ENCODE assay signal across 18 cellular contexts in the genomic region with DNA sequence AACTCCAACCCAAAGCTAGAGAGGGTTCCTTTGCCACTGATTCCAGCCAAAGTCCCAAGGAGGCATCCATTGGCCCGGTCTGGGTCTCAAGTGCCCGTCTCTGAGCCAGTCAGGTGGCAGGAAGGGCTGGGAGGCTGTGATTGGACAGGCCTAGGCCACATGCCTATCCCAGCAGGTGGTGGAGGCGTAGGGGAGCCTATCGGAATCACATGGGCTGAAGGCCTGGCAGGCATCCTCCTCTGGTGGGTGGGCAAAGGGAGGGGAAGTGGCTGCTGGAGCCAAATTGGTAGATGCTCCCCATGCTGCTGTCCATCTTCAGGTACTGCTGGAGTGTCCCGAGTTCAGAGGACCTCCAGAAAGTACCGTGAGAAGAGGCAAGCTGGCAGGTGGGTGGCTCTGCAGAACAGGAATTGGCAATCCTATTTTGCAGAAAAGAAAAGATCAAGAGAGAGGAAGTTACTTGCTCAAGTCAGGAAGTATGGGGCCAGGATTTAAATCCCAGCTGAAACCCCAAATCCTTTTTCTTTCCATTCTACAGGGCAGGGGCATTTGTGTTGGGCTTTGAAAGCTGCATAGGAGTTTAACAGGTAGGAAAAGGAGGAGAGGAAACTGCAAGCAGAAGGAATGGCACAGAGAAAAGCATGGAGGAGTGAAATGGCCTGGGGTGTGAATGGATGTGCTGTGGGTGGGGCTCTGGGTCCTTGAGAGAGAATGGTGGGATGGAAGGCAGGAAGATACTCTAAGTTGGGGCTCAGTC. TPM values are rescaled to one million over a fixed set of nuclear protein-coding genes. Genes with fewer than 3 reads are reported as not detected.
A peak's percentile ranks its signal among the peaks of the same experiment; 100 is the strongest.
DNase-seq lines count a peak whose midpoint lies in the region; ATAC-seq and TF ChIP-seq lines count a peak whose summit lies in the region.
"Had no signal": no experiment of that assay in that cellular context is flagged by ENCODE, and none has a peak within 500 bp of the region (broad histone marks: within the 10 kb centered on the region; RNA-seq: fewer than 3 reads in every experiment).

No MANE protein-coding gene starts in this region.

- no peak overlapping the region for H3K23ac ChIP-seq in neuronal stem cell (ENCODE audit: low read depth, low read length, poor library complexity)

- H3K27me3 Mint-ChIP-seq in CD14-positive monocyte (ENCODE audit: low read depth in 3 of 3) (peaks cover 0 to 5% (median 0%) of the 10 kb centered on the region in 3 donors), WTC11 (ENCODE audit: low read depth) (peaks cover 20% of the 10 kb centered on the region)
- peaks cover 9 to 31% of the 10 kb centered on the region in 2 donors for H3K27me3 Mint-ChIP-seq in effector memory CD8-positive, alpha-beta T cell

- no peaks in the 10 kb centered on the region for H3K36me3 ChIP-seq in neuronal stem cell (replicated peaks in 1 of 2; ENCODE audit: control insufficient read depth in 2 of 2, insufficient read depth in 2 of 2, low read length in 2 of 2)
- H3K36me3 ChIP-seq: gastrocnemius medialis, ovary had no signal

- H3K9me3 Mint-ChIP-seq in CD14-positive monocyte: peaks cover 0 to 4% (median 0%) of the 10 kb centered on the region in 7 donors
- no peaks in the 10 kb centered on the region for H3K9me3 Mint-ChIP-seq in WTC11
- no peaks in the 10 kb centered on the region for H3K9me3 Mint-ChIP-seq in effector memory CD8-positive, alpha-beta T cell
- H3K9me3 Mint-ChIP-seq: activated T-helper 1 cell treated with anti-CD3 and anti-CD28 coated beads, Interleukin-12 subunit alpha, Interleukin-12 subunit beta, Interleukin-2, Interleukin-4 antibody, amounts not matched to agents 30 ng/mL and 10 ng/mL and 1 ng/mL, durations not matched to agents 14 hours and 24 hours and 36 hours had no signal

- H3K4me2 ChIP-seq in neuronal stem cell (ENCODE audit: insufficient read depth, low read length, poor library complexity, severe bottlenecking): no peak overlapping the region

- H2BK12ac ChIP-seq in neuronal stem cell (ENCODE audit: low read length): peak overlapping the region; percentile 80

- peaks cover 76% of the 10 kb centered on the region for H3K4me1 Mint-ChIP-seq in CD14-positive monocyte
- peaks cover 14% of the 10 kb centered on the region; the same call in 1 of the 2 replicates for H3K4me1 Mint-ChIP-seq in WTC11
- peaks cover 0 to 3% of the 10 kb centered on the region in 2 donors for H3K4me1 Mint-ChIP-seq in effector memory CD8-positive, alpha-beta T cell (ENCODE audit: low read depth in 2 of 2)

- POLR2A ChIA-PET in WTC11 (lab: Charles Lee): no interaction called here

- peaks cover 7 to 8% of the 10 kb centered on the region in 2 donors for H3K36me3 Mint-ChIP-seq in CD14-positive monocyte
- H3K36me3 Mint-ChIP-seq in WTC11: no peaks in the 10 kb centered on the region
- H3K36me3 Mint-ChIP-seq in effector memory CD8-positive, alpha-beta T cell (ENCODE audit: insufficient read depth): peaks cover 3% of the 10 kb centered on the region

- peaks cover 3% of the 10 kb centered on the region for H3K79me1 ChIP-seq in neuronal stem cell (ENCODE audit: low read depth, low read length)

- ATAC-seq in WTC11 (no peak), GM19395 (IDR thresholded peaks at IDR 0.05; ENCODE audit: unreplicated experiment) (no peak)
- no peak for ATAC-seq in effector memory CD8-positive, alpha-beta T cell (replicated peaks)
- ATAC-seq: gastrocnemius medialis had no signal

- H3K27ac Mint-ChIP-seq in CD14-positive monocyte (peak overlapping the region; percentile 76 to 95 (median 93)), WTC11 (no peak overlapping the region)
- H3K27ac Mint-ChIP-seq in effector memory CD8-positive, alpha-beta T cell: no peak overlapping the region

- H3K14ac ChIP-seq in neuronal stem cell (ENCODE audit: low read length): peak overlapping the region; percentile 67

- H3K27me3 ChIP-seq in HL-60 (ENCODE audit: insufficient read depth, poor library complexity, severe bottlenecking): no peaks in the 10 kb centered on the region
- H3K27me3 ChIP-seq in neuronal stem cell (ENCODE audit: control insufficient read depth in 3 of 3, insufficient read depth in 3 of 3, low read depth in 1 of 3, low read length in 3 of 3): peaks cover 0 to 73% (median 21%) of the 10 kb centered on the region in 3 experiments
- H3K27me3 ChIP-seq: ovary had no signal

- H3K4me1 ChIP-seq in neuronal stem cell (ENCODE audit: control insufficient read depth in 2 of 2, insufficient read depth in 1 of 2, low read depth in 1 of 2, low read length in 2 of 2): peaks cover 2 to 10% of the 10 kb centered on the region in 2 donors

- WGBS in neuronal stem cell (ENCODE audit: extremely low coverage in 2 of 2, insufficient read length in 2 of 2, insufficient replicate concordance in 1 of 2), 2 donors: no CpG with 5 or more reads among the region's 6 CpGs

- H3K4me3 Mint-ChIP-seq in CD14-positive monocyte: peak overlapping the region; percentile 37 to 79
- no peak overlapping the region for H3K4me3 Mint-ChIP-seq in WTC11
- H3K4me3 Mint-ChIP-seq in effector memory CD8-positive, alpha-beta T cell: no peak overlapping the region
- H3K4me3 Mint-ChIP-seq: activated T-helper 1 cell treated with anti-CD3 and anti-CD28 coated beads, Interleukin-12 subunit alpha, Interleukin-12 subunit beta, Interleukin-2, Interleukin-4 antibody, amounts not matched to agents 30 ng/mL and 10 ng/mL and 1 ng/mL, durations not matched to agents 14 hours and 24 hours and 36 hours had no signal

- H3K27ac ChIP-seq in HL-60 (replicated peaks) (peak overlapping the region; percentile 93; the same call in 1 of the 2 replicates), neuronal stem cell (replicated peaks; ENCODE audit: low read length) (no peak overlapping the region)
- H3K27ac ChIP-seq: gastrocnemius medialis, ovary had no signal

- no peak overlapping the region for H2AFZ ChIP-seq in neuronal stem cell (ENCODE audit: low read length)

- DNase-seq in CD14-positive monocyte (ENCODE audit: low spot score) (peak; percentile 45), HL-60 (ENCODE audit: low read depth in 1 of 2, low spot score in 1 of 2) (peak in 1 of 2 experiments; percentile 32), WTC11 (ENCODE audit: low spot score) (peak; percentile 39), neuronal stem cell (ENCODE audit: low spot score) (no peak), midbrain (lab: John Stamatoyannopoulos, UW) (no peak)
- DNase-seq in effector memory CD8-positive, alpha-beta T cell: no peak
- DNase-seq: activated CD4-positive, CD25-positive, alpha-beta regulatory T cell; dermis blood vessel endothelial cell; gastrocnemius medialis; NCI-H1436 treated with DMSO at 0.1 percent for 48 hours; ovary; stimulated activated CD4-positive, alpha-beta T cell treated with anti-CD3 and anti-CD28 coated beads, Interleukin-1b, Interleukin-23, amount 100 ng/mL, for 48 hours; T-helper 2 cell had no signal

- no peak overlapping the region for H3K9ac ChIP-seq in neuronal stem cell (ENCODE audit: low read depth, low read length, poor library complexity)

- H3K4ac ChIP-seq in neuronal stem cell (ENCODE audit: low read length): no peak overlapping the region

- TF ChIP-seq CTCF in CD14-positive monocyte (IDR thresholded peaks at IDR 0.05) (no peak), HL-60 (IDR thresholded peaks at IDR 0.05; ENCODE audit: insufficient read depth, low read length) (no peak), WTC11 (IDR thresholded peaks at IDR 0.05) (no peak)

- H2BK15ac ChIP-seq in neuronal stem cell (ENCODE audit: low read length): no peak overlapping the region

- CTCF ChIA-PET in WTC11 (lab: Charles Lee): no interaction called here

- H3K4me3 ChIP-seq in HL-60 (replicated peaks; ENCODE audit: insufficient read depth, low read length) (no peak overlapping the region), neuronal stem cell (ENCODE audit: low read length in 2 of 2) (no peak overlapping the region)
- H3K4me3 ChIP-seq: gastrocnemius medialis, ovary had no signal

- H2BK120ac ChIP-seq in neuronal stem cell (ENCODE audit: low read depth, low read length): no peak overlapping the region

- no peak overlapping the region for H2BK5ac ChIP-seq in neuronal stem cell (ENCODE audit: low read length)

- intact Hi-C loops in CD14-positive monocyte (cut with micrococcal nuclease): loop anchor here (1.0 to 10.0 kb wide), 2 partner anchors 13 to 927 kb away; no protein-coding TSS in a partner anchor

- no peaks in the 10 kb centered on the region for H3K9me3 ChIP-seq in neuronal stem cell (replicated peaks in 1 of 2; ENCODE audit: control insufficient read depth in 2 of 2, insufficient read depth in 1 of 2, low read depth in 1 of 2, low read length in 2 of 2)
- H3K9me3 ChIP-seq: gastrocnemius medialis, ovary had no signal

- peak overlapping the region; percentile 34 for H3K18ac ChIP-seq in neuronal stem cell (ENCODE audit: low read length)

- H2AK5ac ChIP-seq in neuronal stem cell (ENCODE audit: low read depth, low read length): peak overlapping the region; percentile 86

- H4K8ac ChIP-seq in neuronal stem cell (ENCODE audit: low read depth, low read length): no peak overlapping the region

- no peak overlapping the region for H4K91ac ChIP-seq in neuronal stem cell (ENCODE audit: low read depth, low read length, poor library complexity)

TF ChIP-seq in WTC11, 78 proteins besides CTCF, POLR2A, EP300 and RAD21 (continues in another document):
- TF ChIP-seq USF1 (CRISPR knock-in tag; IDR thresholded peaks at IDR 0.05) (peak; percentile 73), KAT7 (CRISPR knock-in tag; IDR thresholded peaks at IDR 0.05; ENCODE audit: borderline replicate concordance) (no peak)

RNA-seq across cellular contexts. Expression of gene CHST13, which starts 3.7 kb away (rescaled TPM):
- 10 to 100 TPM; 39.2 to 41.8 TPM for polyA plus RNA-seq in CD14-positive monocyte
- 4.1 to 6.8 TPM (median 6.4 TPM) in 3 replicates for total RNA-seq in WTC11 (2021)
- polyA plus RNA-seq in neuronal stem cell (2013, experiment 1 of 2): 1.4 TPM
- 1.6 TPM for polyA plus RNA-seq in neuronal stem cell (2013, experiment 2 of 2)
- total RNA-seq: activated CD8-positive, alpha-beta memory T cell treated with anti-CD3 and anti-CD28 coated beads for 36 hours; activated T-helper 1 cell treated with anti-CD3 and anti-CD28 coated beads, Interleukin-12 subunit alpha, Interleukin-12 subunit beta, Interleukin-2, Interleukin-4 antibody, amounts not matched to agents 30 ng/mL and 10 ng/mL and 1 ng/mL, durations not matched to agents 14 hours and 24 hours and 36 hours; dermis blood vessel endothelial cell had no signal

RNA-seq across cellular contexts. Expression of gene UROC1, which starts 10.1 kb away (rescaled TPM):
- not detected for polyA plus RNA-seq in CD14-positive monocyte
- total RNA-seq in WTC11 (2021): 0.09 TPM in 1 of 3 replicates, not detected in the others
- not detected for polyA plus RNA-seq in neuronal stem cell (2013, experiment 1 of 2)
- polyA plus RNA-seq in neuronal stem cell (2013, experiment 2 of 2): 0.03 TPM
- total RNA-seq: activated CD8-positive, alpha-beta memory T cell treated with anti-CD3 and anti-CD28 coated beads for 36 hours; activated T-helper 1 cell treated with anti-CD3 and anti-CD28 coated beads, Interleukin-12 subunit alpha, Interleukin-12 subunit beta, Interleukin-2, Interleukin-4 antibody, amounts not matched to agents 30 ng/mL and 10 ng/mL and 1 ng/mL, durations not matched to agents 14 hours and 24 hours and 36 hours; dermis blood vessel endothelial cell; epithelial cell of proximal tubule; lower leg skin had no signal

RNA-seq across cellular contexts. Expression of gene C3orf22, which starts 31.1 kb away (rescaled TPM):
- polyA plus RNA-seq in CD14-positive monocyte: not detected
- not detected in 3 replicates for total RNA-seq in WTC11 (2021)
- polyA plus RNA-seq in neuronal stem cell (2013, experiment 1 of 2): 0.03 TPM
- polyA plus RNA-seq in neuronal stem cell (2013, experiment 2 of 2): not detected
- total RNA-seq: activated CD8-positive, alpha-beta memory T cell treated with anti-CD3 and anti-CD28 coated beads for 36 hours; activated T-helper 1 cell treated with anti-CD3 and anti-CD28 coated beads, Interleukin-12 subunit alpha, Interleukin-12 subunit beta, Interleukin-2, Interleukin-4 antibody, amounts not matched to agents 30 ng/mL and 10 ng/mL and 1 ng/mL, durations not matched to agents 14 hours and 24 hours and 36 hours; dermis blood vessel endothelial cell; epithelial cell of proximal tubule; gastrocnemius medialis; lower leg skin had no signal

RNA-seq across cellular contexts. Expression of gene ZXDC, which starts 51.9 kb away (rescaled TPM):
- polyA plus RNA-seq in CD14-positive monocyte: 1 to 10 TPM; 6.3 to 9.7 TPM
- 32.9 to 34.7 TPM (median 33.4 TPM) in 3 replicates for total RNA-seq in WTC11 (2021)
- 9.3 TPM for polyA plus RNA-seq in neuronal stem cell (2013, experiment 1 of 2)
- 9.8 TPM for polyA plus RNA-seq in neuronal stem cell (2013, experiment 2 of 2)

Comparison
In these comparisons a context has a peak if more than half of its experiments do, and no peak if none do; other contexts are left out.
1. DNase-seq: peak in CD14-positive monocyte (single experiment) and WTC11 (single experiment); none in neuronal stem cell (single experiment), midbrain (single experiment) and effector memory CD8-positive, alpha-beta T cell (0 of 3).
2. H3K27ac Mint-ChIP-seq: peak in CD14-positive monocyte (7 of 7); none in WTC11 (single experiment) and effector memory CD8-positive, alpha-beta T cell (0 of 2).
3. H3K4me3 Mint-ChIP-seq: peak in CD14-positive monocyte (2 of 2); none in WTC11 (single experiment) and effector memory CD8-positive, alpha-beta T cell (0 of 2).